In the genomic region with DNA sequence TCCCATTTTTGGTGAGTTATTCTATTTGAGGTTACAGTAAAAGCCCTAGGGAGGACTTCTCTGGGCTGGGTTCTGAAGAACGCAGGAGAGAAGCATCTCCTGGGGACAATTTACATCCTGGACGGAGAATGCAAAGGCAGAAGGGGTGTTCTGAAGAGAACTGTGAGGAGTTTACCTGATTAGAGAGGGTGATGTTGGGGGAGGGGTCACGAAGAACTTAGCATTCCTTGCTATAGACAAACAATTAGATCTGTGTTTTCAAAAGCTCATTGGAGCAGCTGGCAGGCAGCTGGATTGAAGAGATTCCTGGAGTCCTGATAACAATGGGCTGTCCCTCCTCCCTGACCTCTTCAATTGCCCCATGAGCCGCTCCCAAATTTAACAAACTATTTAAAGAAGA, we compare ENCODE assay signal across 1 cellular context.
TF ChIP-seq lines count a peak whose summit lies in the region.

No MANE protein-coding gene starts in this region.

TF ChIP-seq in H1, 55 proteins besides CTCF, POLR2A, EP300 and RAD21:
- TF ChIP-seq SP1 (IDR thresholded peaks at IDR 0.05; ENCODE audit: low read depth, low read length), result peak; percentile 95
- peak in 1 of 2 experiments; percentile 83; a peak in 1 of 4 replicates for TF ChIP-seq HDAC2 (IDR thresholded peaks at IDR 0.05; ENCODE audit: borderline replicate concordance in 1 of 2, low read depth in 2 of 2, low read length in 2 of 2)
- peak; percentile 60; the same call in 1 of the 2 replicates for TF ChIP-seq POLR2AphosphoS5 (IDR thresholded peaks at IDR 0.05; ENCODE audit: low read depth, low read length)
- peak; percentile 67; the same call in 1 of the 2 replicates for TF ChIP-seq RBBP5 (IDR thresholded peaks at IDR 0.05; ENCODE audit: borderline replicate concordance, low read depth, low read length)
- TF ChIP-seq CREB1 (IDR thresholded peaks at IDR 0.05), result no peak
- TF ChIP-seq CHD7 (IDR thresholded peaks at IDR 0.05; ENCODE audit: insufficient replicate concordance, low read length), result peak; percentile 59
- TF ChIP-seq TCF12 (IDR thresholded peaks at IDR 0.05; ENCODE audit: low read depth, low read length), result peak; percentile 97
- no peak for TF ChIP-seq GABPA (IDR thresholded peaks at IDR 0.05; ENCODE audit: borderline replicate concordance, insufficient read depth, low read length)
- TF ChIP-seq NANOG (IDR thresholded peaks at IDR 0.05; ENCODE audit: insufficient read depth, low read depth, low read length, poor library complexity, severe bottlenecking), result peak; percentile 73
- no peak for TF ChIP-seq GTF2F1 (IDR thresholded peaks at IDR 0.05; ENCODE audit: borderline replicate concordance, low read depth, low read length)
- TF ChIP-seq SIN3A (conservative IDR thresholded peaks at IDR 0.05 in 1 of 2, IDR thresholded peaks at IDR 0.05 in 1 of 2; ENCODE audit: low read depth in 1 of 2, low read length in 2 of 2), result 0 out of 4 replicates have a peak, but pooled peaks have one; percentile 43 to 51
- TF ChIP-seq TEAD4 (IDR thresholded peaks at IDR 0.05; ENCODE audit: low read depth, low read length), result peak; percentile 87
- TF ChIP-seq ATF2 (IDR thresholded peaks at IDR 0.05; ENCODE audit: low read length), result peak; percentile 68; the same call in 1 of the 2 replicates
- TF ChIP-seq TAF1 (IDR thresholded peaks at IDR 0.05; ENCODE audit: low read depth, low read length), result peak; percentile 59; the same call in 1 of the 2 replicates
- TF ChIP-seq, protein P1, sequence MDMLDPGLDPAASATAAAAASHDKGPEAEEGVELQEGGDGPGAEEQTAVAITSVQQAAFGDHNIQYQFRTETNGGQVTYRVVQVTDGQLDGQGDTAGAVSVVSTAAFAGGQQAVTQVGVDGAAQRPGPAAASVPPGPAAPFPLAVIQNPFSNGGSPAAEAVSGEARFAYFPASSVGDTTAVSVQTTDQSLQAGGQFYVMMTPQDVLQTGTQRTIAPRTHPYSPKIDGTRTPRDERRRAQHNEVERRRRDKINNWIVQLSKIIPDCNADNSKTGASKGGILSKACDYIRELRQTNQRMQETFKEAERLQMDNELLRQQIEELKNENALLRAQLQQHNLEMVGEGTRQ (IDR thresholded peaks at IDR 0.05; ENCODE audit: low read length), result no peak
- TF ChIP-seq BCL11A (IDR thresholded peaks at IDR 0.05; ENCODE audit: low read depth in 2 of 2, low read length in 2 of 2), result peak in 1 of 2 experiments; percentile 28
- TF ChIP-seq RXRA (IDR thresholded peaks at IDR 0.05; ENCODE audit: insufficient read depth, low read depth, low read length), result 0 out of 2 replicates have a peak, but pooled peaks have one; percentile 42
- no peak for TF ChIP-seq EGR1 (IDR thresholded peaks at IDR 0.05; ENCODE audit: borderline replicate concordance, low read depth, low read length)
- no peak for TF ChIP-seq CHD1 (IDR thresholded peaks at IDR 0.05; ENCODE audit: low read depth, low read length)
